Comparison of ENCODE assay signal across 9 cellular contexts in the genomic region with DNA sequence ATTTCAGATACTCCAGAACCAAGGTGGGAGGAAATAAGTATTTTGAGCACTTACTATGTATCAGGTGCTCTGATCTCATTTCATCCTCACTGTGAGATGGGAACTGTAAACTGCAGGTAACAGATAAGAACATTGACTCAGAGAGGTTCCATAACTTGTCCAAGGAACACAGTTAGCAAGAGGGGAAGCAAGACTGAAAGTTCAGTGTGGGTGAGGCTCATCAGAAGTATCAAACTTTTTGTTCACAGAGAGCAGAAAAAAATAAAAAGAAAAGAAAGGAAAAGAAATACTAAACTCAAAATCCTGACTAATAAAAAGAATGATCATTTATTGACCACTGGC. TPM values are rescaled to one million over a fixed set of nuclear protein-coding genes. Genes with fewer than 3 reads are reported as not detected.
DNase-seq lines count a peak whose midpoint lies in the region; ATAC-seq and TF ChIP-seq lines count a peak whose summit lies in the region.
"Had no signal": no experiment of that assay in that cellular context is flagged by ENCODE, and none has a peak within 500 bp of the region (broad histone marks: within the 10 kb centered on the region; RNA-seq: fewer than 3 reads in every experiment).

No MANE protein-coding gene starts in this region.

- no peak overlapping the region for H3K9ac ChIP-seq in mammary epithelial cell (ENCODE audit: insufficient read depth, low read length)
- H3K9ac ChIP-seq in neural cell (ENCODE audit: low read length), result no peak overlapping the region
- H3K9ac ChIP-seq in H9 (ENCODE audit: extremely low read depth, insufficient read length, low read length), result no peak overlapping the region

- H2BK120ac ChIP-seq in H9 (ENCODE audit: low read depth, low read length, poor library complexity, severe bottlenecking), result no peak overlapping the region

- H3K79me2 ChIP-seq in mammary epithelial cell (ENCODE audit: insufficient read depth, low read length), result no peaks in the 10 kb centered on the region
- H3K79me2 ChIP-seq in neural cell (replicated peaks; ENCODE audit: insufficient read depth, low read length), result peaks cover 31% of the 10 kb centered on the region
- no peaks in the 10 kb centered on the region for H3K79me2 ChIP-seq in H9 (ENCODE audit: insufficient read depth, low read length)

- no peak overlapping the region for H4K8ac ChIP-seq in H9 (replicated peaks; ENCODE audit: insufficient read length, low read depth, low read length)

- no peak overlapping the region for H2AK5ac ChIP-seq in H9 (ENCODE audit: insufficient read length, low read length)

- in situ Hi-C loops in mammary epithelial cell (cut with MboI; ENCODE audit: low sequenced_read_pairs in 2 of 2), result no loop called here
- in situ Hi-C loops in ACHN (cut with HindIII; ENCODE audit: low pct_ligation_motif_present, low pct_unique_long_range_greater_than_20kb, low sequenced_read_pairs), result no loop called here

- H3K27me3 ChIP-seq in AG04450 (ENCODE audit: control insufficient read depth, insufficient read depth, low read length) (no peaks in the 10 kb centered on the region), mammary epithelial cell (ENCODE audit: insufficient read depth, low read length) (no peaks in the 10 kb centered on the region), neural cell (ENCODE audit: insufficient read depth, low read depth, low read length) (no peaks in the 10 kb centered on the region), H9 (ENCODE audit: insufficient read depth, low read length) (no peaks in the 10 kb centered on the region), MG63 (no peaks in the 10 kb centered on the region)

- dilution Hi-C loops in mammary epithelial cell (cut with HindIII; ENCODE audit: low sequenced_read_pairs), result no loop called here

- no peak overlapping the region for H4K91ac ChIP-seq in H9 (ENCODE audit: insufficient read length, low read depth, low read length)

- no peak for DNase-seq in AG04450 (ENCODE audit: low read depth, low spot score)
- DNase-seq in mammary epithelial cell, result no peak
- no peak for DNase-seq in H9
- DNase-seq in ACHN, result no peak
- DNase-seq in MG63, result no peak

- no peak overlapping the region for H3T11ph ChIP-seq in H9 (ENCODE audit: low read length)

- no peaks in the 10 kb centered on the region for H3K79me1 ChIP-seq in H9 (ENCODE audit: insufficient read depth, low read depth, low read length, poor library complexity, severe bottlenecking)

- peak overlapping the region in 1 of 3 experiments; percentile 11; a peak in 2 of 7 replicates for H3K27ac Mint-ChIP-seq in H9
- H3K27ac Mint-ChIP-seq: activated T-helper 1 cell treated with anti-CD3 and anti-CD28 coated beads, Interleukin-12 subunit alpha, Interleukin-12 subunit beta, Interleukin-2, Interleukin-4 antibody, amounts not matched to agents 30 ng/mL and 10 ng/mL and 1 ng/mL, durations not matched to agents 14 hours and 24 hours and 36 hours had no signal

- no peak for TF ChIP-seq EP300 in neural cell (conservative IDR thresholded peaks at IDR 0.05; ENCODE audit: poor library complexity, severe bottlenecking)

- no peaks in the 10 kb centered on the region for H3K23me2 ChIP-seq in H9 (ENCODE audit: insufficient read length, low read depth, low read length, poor library complexity, severe bottlenecking)

- no peak overlapping the region for H3K4me3 ChIP-seq in AG04450 (ENCODE audit: low read depth, low read length)
- H3K4me3 ChIP-seq in mammary epithelial cell (replicated peaks in 1 of 3; ENCODE audit: insufficient read depth in 1 of 3, low read depth in 2 of 3, low read length in 3 of 3), result no peak overlapping the region
- peak overlapping the region; percentile 33 for H3K4me3 ChIP-seq in neural cell (ENCODE audit: low read length)
- H3K4me3 ChIP-seq in MG63, result no peak overlapping the region; the same call in 1 of the 2 replicates

- H3K36me3 ChIP-seq in mammary epithelial cell (ENCODE audit: insufficient read depth, low read length), result no peaks in the 10 kb centered on the region
- no peaks in the 10 kb centered on the region for H3K36me3 ChIP-seq in neural cell (ENCODE audit: insufficient read depth, low read length)
- no peaks in the 10 kb centered on the region for H3K36me3 ChIP-seq in MG63

- no peaks in the 10 kb centered on the region for H3K9me3 Mint-ChIP-seq in H9
- H3K9me3 Mint-ChIP-seq: activated T-helper 1 cell treated with anti-CD3 and anti-CD28 coated beads, Interleukin-12 subunit alpha, Interleukin-12 subunit beta, Interleukin-2, Interleukin-4 antibody, amounts not matched to agents 30 ng/mL and 10 ng/mL and 1 ng/mL, durations not matched to agents 14 hours and 24 hours and 36 hours had no signal

- intact Hi-C loops in mammary epithelial cell (cut with micrococcal nuclease), result loop anchor here (2.0 kb wide), 2 partner anchors 36 to 54 kb away; partner anchors contain the start of gene RAB30

- H3K27ac ChIP-seq in AG04450 (ENCODE audit: low read depth, low read length) (peak overlapping the region; percentile 59), mammary epithelial cell (ENCODE audit: insufficient read depth, low read depth, low read length) (no peak overlapping the region), neural cell (ENCODE audit: low read length) (no peak overlapping the region), H9 (ENCODE audit: insufficient read length, low read depth, low read length) (no peak overlapping the region)

- H2BK5ac ChIP-seq in H9 (ENCODE audit: insufficient read length, low read length), result no peak overlapping the region

- H3K18ac ChIP-seq in H9 (ENCODE audit: insufficient read length, low read depth, low read length), result no peak overlapping the region

- H3K4me2 ChIP-seq in mammary epithelial cell (ENCODE audit: insufficient read depth, low read depth, low read length) (peak overlapping the region; percentile 65), neural cell (ENCODE audit: low read length) (no peak overlapping the region), H9 (ENCODE audit: insufficient read depth, insufficient read length, low read length) (no peak overlapping the region)

- no peak overlapping the region for H2BK15ac ChIP-seq in H9 (ENCODE audit: low read depth, low read length)

- H3K27me3 Mint-ChIP-seq in H9 (ENCODE audit: low read depth), result no peaks in the 10 kb centered on the region

- H3K4me3 Mint-ChIP-seq in H9, result no peak overlapping the region
- H3K4me3 Mint-ChIP-seq: activated T-helper 1 cell treated with anti-CD3 and anti-CD28 coated beads, Interleukin-12 subunit alpha, Interleukin-12 subunit beta, Interleukin-2, Interleukin-4 antibody, amounts not matched to agents 30 ng/mL and 10 ng/mL and 1 ng/mL, durations not matched to agents 14 hours and 24 hours and 36 hours had no signal

- no peaks in the 10 kb centered on the region for H4K20me1 ChIP-seq in mammary epithelial cell (ENCODE audit: insufficient read depth, low read length)
- peaks cover 8% of the 10 kb centered on the region for H4K20me1 ChIP-seq in neural cell (ENCODE audit: insufficient read depth)
- no peaks in the 10 kb centered on the region for H4K20me1 ChIP-seq in H9 (ENCODE audit: control insufficient read depth, insufficient read depth, insufficient read length)

- ATAC-seq in HG02973 (IDR thresholded peaks at IDR 0.05; ENCODE audit: unreplicated experiment) (peak; percentile 47), HG02970 (IDR thresholded peaks at IDR 0.05; ENCODE audit: low FRiP score, unreplicated experiment) (no peak)

- no peak overlapping the region for H2BK12ac ChIP-seq in H9 (ENCODE audit: insufficient read length, low read depth, low read length)

- H3F3A ChIP-seq in neural cell (ENCODE audit: insufficient read depth, low read length, poor library complexity, severe bottlenecking), result no peaks in the 10 kb centered on the region

- no peak overlapping the region for H3K4ac ChIP-seq in H9 (ENCODE audit: low read depth, low read length)

- TF ChIP-seq RAD21 in neural cell (conservative IDR thresholded peaks at IDR 0.05), result no peak

- POLR2A ChIA-PET in AG04450 (lab: Yijun Ruan, JAX), result interaction anchor here (0.6 to 1.6 kb wide), 6 partner anchors 10 to 123 kb away, joined by 3 to 22 read pairs (median 3); partner anchors contain the start of gene PCF11

- H2BK20ac ChIP-seq in H9 (ENCODE audit: low read depth, low read length, poor library complexity, severe bottlenecking), result no peak overlapping the region

- H3K9me2 ChIP-seq in neural cell (ENCODE audit: insufficient read depth, low read length), result no peaks in the 10 kb centered on the region

- CTCF ChIA-PET in AG04450 (lab: Charles Lee) (interaction anchor here (1.5 kb wide), 1 partner anchor 13 kb away, joined by 3 read pairs; no protein-coding TSS in a partner anchor), mammary epithelial cell (lab: Charles Lee; ENCODE audit: low non-redundant PET) (interaction anchor here (0.6 kb wide), 3 partner anchors 17 to 37 kb away, joined by 3 to 6 read pairs (median 3); partner anchors contain the start of gene RAB30)

- H2AFZ ChIP-seq in mammary epithelial cell (ENCODE audit: low read depth, low read length) (peak overlapping the region; percentile 59), neural cell (ENCODE audit: low read depth, low read length) (no peak overlapping the region), H9 (ENCODE audit: low read length) (no peak overlapping the region)

- H3K4me1 Mint-ChIP-seq in H9, result peaks cover 12 to 18% of the 10 kb centered on the region in 2 experiments

- BruUV-seq in mammary epithelial cell (replicated peaks; lab: Mats Ljungman, UMichigan), result no TSS peak

- no peaks in the 10 kb centered on the region for H3K36me3 Mint-ChIP-seq in H9 (ENCODE audit: insufficient read depth in 1 of 3, low read depth in 3 of 3)

- no peak overlapping the region for H3K23ac ChIP-seq in H9 (ENCODE audit: insufficient read length, low read depth, low read length)

- H3K9me3 ChIP-seq in AG04450 (ENCODE audit: control insufficient read depth, insufficient read depth, low read length) (no peaks in the 10 kb centered on the region), mammary epithelial cell (replicated peaks; ENCODE audit: insufficient read depth, low read length) (no peaks in the 10 kb centered on the region), neural cell (ENCODE audit: low read length) (no peaks in the 10 kb centered on the region), H9 (ENCODE audit: control insufficient read depth, low read depth, low read length) (no peaks in the 10 kb centered on the region), MG63 (no peaks in the 10 kb centered on the region)

- no peak overlapping the region for H4K5ac ChIP-seq in H9 (ENCODE audit: insufficient read length, low read depth, low read length)

- TF ChIP-seq CTCF in AG04450 (IDR thresholded peaks at IDR 0.05; ENCODE audit: low read depth, low read length), result no peak
- TF ChIP-seq CTCF in mammary epithelial cell (conservative IDR thresholded peaks at IDR 0.05 in 1 of 2, IDR thresholded peaks at IDR 0.05 in 1 of 2; ENCODE audit: extremely low read depth in 1 of 2, insufficient read depth in 1 of 2, low read depth in 1 of 2, low read length in 2 of 2), result no peak
- TF ChIP-seq CTCF in neural cell (IDR thresholded peaks at IDR 0.05; ENCODE audit: poor library complexity, severe bottlenecking), result no peak
- TF ChIP-seq CTCF in H9 (conservative IDR thresholded peaks at IDR 0.05), result no peak

- no peak overlapping the region for H3K14ac ChIP-seq in H9 (ENCODE audit: insufficient read depth, low read length)

- H3K56ac ChIP-seq in H9 (ENCODE audit: insufficient read length, low read depth, low read length), result no peak overlapping the region

- H3K4me1 ChIP-seq in mammary epithelial cell (ENCODE audit: insufficient read depth, low read length) (peaks cover 26% of the 10 kb centered on the region), H9 (ENCODE audit: insufficient read depth, low read length) (peaks cover 2% of the 10 kb centered on the region)

RNA-seq across cellular contexts. Expression of gene RAB30, which starts 37.1 kb away (rescaled TPM):
- polyA plus RNA-seq in AG04450 (2011; rRNA removed) (9.3 and 11.8 TPM in 2 replicates), mammary epithelial cell (3.6 TPM), neural cell (36.4 and 42.1 TPM in 2 replicates)
- polyA minus RNA-seq in AG04450 (2011; rRNA and poly(A)+ RNA removed), result 10.5 and 14.3 TPM in 2 replicates
- total RNA-seq in mammary epithelial cell (10 to 100 TPM; 10.6 to 41.7 TPM), H9 (2021) (4.8 and 5.7 TPM in 2 replicates)
- polyA minus RNA-seq in mammary epithelial cell (0.98 TPM), neural cell (85.7 and 109 TPM in 2 replicates)
- total RNA-seq in MG63 (2014; rRNA removed; shearing (Covaris generic); ENCODE audit: low replicate concordance), result 4.0 and 6.1 TPM in 2 replicates
